11 cellular contexts compared by ENCODE assay signal in genomic region chr2:128379021-128380005, GRCh38.
DNase-seq lines count a peak whose midpoint lies in the region; ATAC-seq and TF ChIP-seq lines count a peak whose summit lies in the region.
"Had no signal": no experiment of that assay in that cellular context is flagged by ENCODE, and none has a peak within 500 bp of the region (broad histone marks: within the 10 kb centered on the region; RNA-seq: fewer than 3 reads in every experiment).

No MANE protein-coding gene starts in this region.

- 0 out of 2 replicates have a peak overlapping the region, but pooled peaks have one; percentile 15 for H3K4me2 ChIP-seq in GM23338

- intact Hi-C loops in left cardiac atrium (cut with DNase I), result no loop called here

- no peaks in the 10 kb centered on the region for H4K20me1 ChIP-seq in GM23338 (replicated peaks; ENCODE audit: insufficient read depth)

- H3K4me1 ChIP-seq in GM23338 (ENCODE audit: insufficient read depth), result peaks cover 8% of the 10 kb centered on the region; the same call in 1 of the 2 replicates

- H3K4me3 ChIP-seq in GM23338, result no peak overlapping the region

- peaks cover 26% of the 10 kb centered on the region for H3K4me1 Mint-ChIP-seq in GM23338
- H3K4me1 Mint-ChIP-seq: naive thymus-derived CD4-positive, alpha-beta T cell had no signal

- 59 to 65% (median 63%) methylated on average over 21 to 22 of the region's 22 CpGs for WGBS in adipose tissue, 3 donors

- DNase-seq in GM23338 (ENCODE audit: low spot score) (no peak), left cardiac atrium (peak; percentile 59), renal cortical epithelial cell (ENCODE audit: low read depth) (peak; percentile 77), NOMO-1 treated with dmso at 0.1 percent for 144 hours (lab: John Stamatoyannopoulos, UW; ENCODE audit: unreplicated experiment) (no peak), amniotic stem cell (lab: John Stamatoyannopoulos, UW) (no peak)
- DNase-seq: naive thymus-derived CD4-positive, alpha-beta T cell had no signal

- H3K36me3 Mint-ChIP-seq in GM23338 (ENCODE audit: low read depth), result no peaks in the 10 kb centered on the region
- H3K36me3 Mint-ChIP-seq: activated naive CD8-positive, alpha-beta T cell; naive thymus-derived CD4-positive, alpha-beta T cell had no signal

- no peaks in the 10 kb centered on the region for H3K9me2 ChIP-seq in GM23338 (ENCODE audit: insufficient read depth)

- H3K27me3 Mint-ChIP-seq in GM23338 (ENCODE audit: insufficient read depth, low read depth, poor library complexity), result no peaks in the 10 kb centered on the region
- H3K27me3 Mint-ChIP-seq: activated naive CD8-positive, alpha-beta T cell; naive thymus-derived CD4-positive, alpha-beta T cell had no signal

- no peaks in the 10 kb centered on the region for H3K9me3 Mint-ChIP-seq in GM23338
- H3K9me3 Mint-ChIP-seq: naive thymus-derived CD4-positive, alpha-beta T cell had no signal

- H3K36me3 ChIP-seq in GM23338 (ENCODE audit: insufficient read depth), result no peaks in the 10 kb centered on the region

- no peaks in the 10 kb centered on the region for H3K79me2 ChIP-seq in GM23338 (replicated peaks; ENCODE audit: insufficient read depth)

- ATAC-seq in GM23338 (peak; percentile 35), left cardiac atrium (peak; percentile 86 to 93), HG03280 (IDR thresholded peaks at IDR 0.05; ENCODE audit: unreplicated experiment) (no peak), HG03571 (IDR thresholded peaks at IDR 0.05; ENCODE audit: unreplicated experiment) (no peak)
- ATAC-seq: naive thymus-derived CD4-positive, alpha-beta T cell; Panc1 had no signal

- no peaks in the 10 kb centered on the region for H3F3A ChIP-seq in GM23338 (replicated peaks; ENCODE audit: low read depth)

- no peak overlapping the region for H3K27ac Mint-ChIP-seq in GM23338
- H3K27ac Mint-ChIP-seq: activated naive CD8-positive, alpha-beta T cell; naive thymus-derived CD4-positive, alpha-beta T cell had no signal

- peak overlapping the region; percentile 76 for H2AFZ ChIP-seq in GM23338

- H3K27me3 ChIP-seq in GM23338 (ENCODE audit: insufficient read depth), result no peaks in the 10 kb centered on the region

- no peak overlapping the region for H3K27ac ChIP-seq in GM23338 (ENCODE audit: low read depth)
- peak overlapping the region; percentile 24 for H3K27ac ChIP-seq in adipose tissue (ENCODE audit: low read depth, low read length)

- H3K4me3 Mint-ChIP-seq in GM23338, result no peak overlapping the region
- H3K4me3 Mint-ChIP-seq: activated naive CD8-positive, alpha-beta T cell; naive thymus-derived CD4-positive, alpha-beta T cell had no signal

- no peak for TF ChIP-seq CTCF in GM23338 (conservative IDR thresholded peaks at IDR 0.05; ENCODE audit: low read depth in 2 of 2)

TF ChIP-seq in GM23338, 12 proteins besides CTCF, POLR2A, EP300 and RAD21:
- TF ChIP-seq CREB1 (CRISPR knock-in tag; IDR thresholded peaks at IDR 0.05; ENCODE audit: low read depth), result no peak
- TF ChIP-seq ZNF114 (CRISPR knock-in tag; IDR thresholded peaks at IDR 0.05), result no peak

Comparison
In these comparisons a context has a peak if more than half of its experiments do, and no peak if none do; other contexts are left out.
1. ATAC-seq: peak in GM23338 (single experiment) and left cardiac atrium (2 of 2); none in HG03280 (single experiment) and HG03571 (single experiment).
2. DNase-seq: peak in left cardiac atrium (single experiment) and renal cortical epithelial cell (single experiment); none in GM23338 (single experiment), NOMO-1 treated with dmso at 0.1 percent for 144 hours (single experiment) and amniotic stem cell (single experiment).